4 cellular contexts compared by ENCODE assay signal in the genomic region with DNA sequence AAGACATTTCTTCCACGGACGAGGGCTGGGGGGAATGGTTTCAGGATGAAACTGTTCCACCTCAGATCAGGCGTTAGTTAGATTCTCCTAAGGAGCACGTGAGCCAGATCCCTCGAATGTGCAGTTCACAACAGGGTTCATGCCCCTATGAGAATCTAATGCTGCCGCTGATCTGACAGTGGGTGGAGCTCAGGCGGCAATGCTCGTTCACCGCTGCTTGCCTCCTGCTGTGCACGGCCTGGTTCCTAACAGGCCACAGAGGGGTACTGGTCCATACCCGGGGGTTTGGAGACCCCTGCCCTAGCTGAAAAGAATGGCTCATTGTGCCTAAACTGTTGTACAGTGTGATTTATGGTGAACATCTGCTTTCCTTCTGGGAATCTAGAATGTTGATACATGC. TPM values are rescaled to one million over a fixed set of nuclear protein-coding genes. Genes with fewer than 3 reads are reported as not detected.
DNase-seq lines count a peak whose midpoint lies in the region; ATAC-seq, FAIRE-seq and TF ChIP-seq lines count a peak whose summit lies in the region.
"Not testable (repeated sequence)": the region's sequence is repeated elsewhere in the genome, so short reads cannot be mapped to it uniquely, and the experiment has no call there.

No MANE protein-coding gene starts in this region.

- DNase-seq in HTR-8/SVneo (ENCODE audit: insufficient read length, low spot score); bronchial epithelial cell (ENCODE audit: low read depth); Right ventricle myocardium superior; left lobe of liver (ENCODE audit: low spot score): not testable (repeated sequence)

- intact Hi-C loops in Right ventricle myocardium superior (cut with DNase I) = not testable (repeated sequence)

- TF ChIP-seq CTCF in bronchial epithelial cell (IDR thresholded peaks at IDR 0.05; ENCODE audit: insufficient read depth, low read length, severe bottlenecking) = not testable (repeated sequence)

- not testable (repeated sequence) for H3K27me3 ChIP-seq in bronchial epithelial cell (ENCODE audit: control insufficient read depth, insufficient read depth, low read length)

- H3K36me3 ChIP-seq in bronchial epithelial cell (ENCODE audit: control insufficient read depth, insufficient read depth, low read length) = not testable (repeated sequence)

- ATAC-seq in Right ventricle myocardium superior (ENCODE audit: poor library complexity) = peak; percentile 28
- ATAC-seq in left lobe of liver = peak; percentile 38

- FAIRE-seq in HTR-8/SVneo (lab: Jason Lieb, UNC) (peak; percentile 80), bronchial epithelial cell (lab: Jason Lieb, UNC) (peak; percentile 28)

- not testable (repeated sequence) for H3K4me3 ChIP-seq in bronchial epithelial cell (ENCODE audit: low read depth, low read length)

RNA-seq across cellular contexts. Expression of a gene that starts 34.8 kb away (rescaled TPM):
- total RNA-seq in bronchial epithelial cell (0.13 and 0.26 TPM in 2 replicates), Right ventricle myocardium superior (2.7 TPM), left lobe of liver (104 TPM)

Comparison
In these comparisons a context has a peak if more than half of its experiments do, and no peak if none do; other contexts are left out.
1. RNA of a gene that starts 34.8 kb away (total RNA-seq): 104 TPM in left lobe of liver (single experiment); 2.7 TPM in Right ventricle myocardium superior (single experiment) and 0.13 to 0.26 TPM in bronchial epithelial cell; every median in the first group is over 10 times any median in the second.